1 cellular context compared by ENCODE assay signal in genomic region chr15:97960364-97961066, GRCh38.
TF ChIP-seq lines count a peak whose summit lies in the region.

TSS of gene ARRDC4 (plus strand) at chr15:97960703. CDS start at chr15:97960862, 159 bp downstream.

TF ChIP-seq in HepG2, 621 proteins besides CTCF, POLR2A, EP300 and RAD21 (continued from another document and continues in another):
- TF ChIP-seq CEBPZ (IDR thresholded peaks at IDR 0.05; ENCODE audit: low read length), result peak; percentile 51; the same call in 1 of the 2 replicates
- TF ChIP-seq ZNF142 (CRISPR knock-in tag; IDR thresholded peaks at IDR 0.05), result peak; percentile 74; the same call in 1 of the 2 replicates
- TF ChIP-seq YEATS2 (CRISPR knock-in tag; IDR thresholded peaks at IDR 0.05; ENCODE audit: borderline replicate concordance), result peak; percentile 90; the same call in 1 of the 2 replicates
- TF ChIP-seq KLF9 (CRISPR knock-in tag; IDR thresholded peaks at IDR 0.05; ENCODE audit: low read depth), result 0 out of 2 replicates have a peak, but pooled peaks have one; percentile 65
- TF ChIP-seq ZFP82 (CRISPR knock-in tag; IDR thresholded peaks at IDR 0.05; ENCODE audit: borderline replicate concordance), result peak; percentile 7; the same call in 1 of the 2 replicates
- 0 out of 2 replicates have a peak, but pooled peaks have one; percentile 38 for TF ChIP-seq FOXC1 (CRISPR knock-in tag; IDR thresholded peaks at IDR 0.05; ENCODE audit: borderline replicate concordance)
- peak; percentile 40; the same call in 1 of the 2 replicates for TF ChIP-seq BCL3 (CRISPR knock-in tag; IDR thresholded peaks at IDR 0.05)
- TF ChIP-seq POGK (CRISPR knock-in tag; conservative IDR thresholded peaks at IDR 0.05), result peak; percentile 32; the same call in 1 of the 2 replicates
- TF ChIP-seq MAZ (IDR thresholded peaks at IDR 0.05; ENCODE audit: borderline replicate concordance, low read depth, low read length), result peak; percentile 66; the same call in 1 of the 2 replicates
- peak; percentile 91 for TF ChIP-seq MAZ (CRISPR knock-in tag; IDR thresholded peaks at IDR 0.05; ENCODE audit: low read depth)
- peak; percentile 41; the same call in 1 of the 2 replicates for TF ChIP-seq ZSCAN21 (CRISPR knock-in tag; IDR thresholded peaks at IDR 0.05; ENCODE audit: borderline replicate concordance)
- TF ChIP-seq ZNF253 (CRISPR knock-in tag; IDR thresholded peaks at IDR 0.05; ENCODE audit: borderline replicate concordance), result no peak
- TF ChIP-seq TFDP1 (CRISPR knock-in tag; IDR thresholded peaks at IDR 0.05; ENCODE audit: borderline replicate concordance), result peak; percentile 27; the same call in 1 of the 2 replicates
- TF ChIP-seq FOXA3 (CRISPR knock-in tag; IDR thresholded peaks at IDR 0.05), result peak; percentile 77
- TF ChIP-seq HOMEZ (CRISPR knock-in tag; IDR thresholded peaks at IDR 0.05; ENCODE audit: low read depth), result peak; percentile 60; the same call in 1 of the 2 replicates
- TF ChIP-seq ZNF576 (CRISPR knock-in tag; IDR thresholded peaks at IDR 0.05), result no peak
- no peak for TF ChIP-seq RCOR2 (CRISPR knock-in tag; IDR thresholded peaks at IDR 0.05)
- TF ChIP-seq SRSF1 (optimal IDR thresholded peaks at IDR 0.05; ENCODE audit: low read depth, low read length), result peak; percentile 88
- peak; percentile 77 for TF ChIP-seq RFX5 (IDR thresholded peaks at IDR 0.05; ENCODE audit: low read depth, low read length)
- TF ChIP-seq MZF1 (CRISPR knock-in tag; IDR thresholded peaks at IDR 0.05; ENCODE audit: borderline replicate concordance), result no peak
- TF ChIP-seq GFI1 (CRISPR knock-in tag; IDR thresholded peaks at IDR 0.05; ENCODE audit: borderline replicate concordance), result no peak
- TF ChIP-seq PATZ1 (CRISPR knock-in tag; IDR thresholded peaks at IDR 0.05), result peak; percentile 86
- TF ChIP-seq ZNF839 (CRISPR knock-in tag; IDR thresholded peaks at IDR 0.05; ENCODE audit: borderline replicate concordance), result no peak
- TF ChIP-seq PRDM10 (CRISPR knock-in tag; IDR thresholded peaks at IDR 0.05; ENCODE audit: low read depth), result peak; percentile 58; the same call in 1 of the 2 replicates
- TF ChIP-seq ZNF101 (CRISPR knock-in tag; IDR thresholded peaks at IDR 0.05; ENCODE audit: borderline replicate concordance, low read depth), result no peak
- no peak for TF ChIP-seq CENPT (CRISPR knock-in tag; IDR thresholded peaks at IDR 0.05; ENCODE audit: low read depth)
- TF ChIP-seq THRA (CRISPR knock-in tag; IDR thresholded peaks at IDR 0.05; ENCODE audit: borderline replicate concordance), result peak; percentile 79
- no peak for TF ChIP-seq ZZZ3 (CRISPR knock-in tag; IDR thresholded peaks at IDR 0.05; ENCODE audit: borderline replicate concordance)
- 0 out of 2 replicates have a peak, but pooled peaks have one; percentile 20 for TF ChIP-seq DNMT3B (CRISPR knock-in tag; conservative IDR thresholded peaks at IDR 0.05)
